Comparison of ENCODE assay signal across 21 cellular contexts in genomic region chr10:87646920-87647319, GRCh38. TPM values are rescaled to one million over a fixed set of nuclear protein-coding genes. Genes with fewer than 3 reads are reported as not detected.
DNase-seq lines count a peak whose midpoint lies in the region; ATAC-seq and TF ChIP-seq lines count a peak whose summit lies in the region.
"Had no signal": no experiment of that assay in that cellular context is flagged by ENCODE, and none has a peak within 500 bp of the region (broad histone marks: within the 10 kb centered on the region; RNA-seq: fewer than 3 reads in every experiment).

No MANE protein-coding gene starts in this region.

- ATAC-seq in activated CD8-positive, alpha-beta T cell treated with anti-CD3 and anti-CD28 coated beads for 36 hours, result peak; percentile 80
- no peak for ATAC-seq in activated CD8-positive, alpha-beta T cell treated with anti-CD3 and anti-CD28 coated beads, Interleukin-2, amount 10 ng/mL, durations not matched to agents 7 days and 5 days
- peak; percentile 82 for ATAC-seq in activated naive CD8-positive, alpha-beta T cell treated with anti-CD3 and anti-CD28 coated beads, Interleukin-2, amount 50 U/mL, for 24 hours
- ATAC-seq in stimulated activated effector memory CD8-positive, alpha-beta T cell treated with anti-CD3 and anti-CD28 coated beads, Interleukin-12 subunit alpha, Interleukin-12 subunit beta, amount 100 ng/mL, for 72 hours, result peak; percentile 88
- no peak for ATAC-seq in foreskin keratinocyte
- ATAC-seq: Panc1 had no signal

- H3F3A ChIP-seq in MM.1S (ENCODE audit: insufficient read depth, low read length), result no peaks in the 10 kb centered on the region

- H3K4me2 ChIP-seq in MM.1S (ENCODE audit: low read depth, low read length), result no peak overlapping the region
- H3K4me2 ChIP-seq: BLaER1, KMS-11 had no signal

- H3K9ac ChIP-seq in MM.1S (ENCODE audit: low read length), result no peak overlapping the region
- H3K9ac ChIP-seq: BLaER1, KMS-11 had no signal

- H3K9me3 ChIP-seq in MM.1S (replicated peaks; ENCODE audit: insufficient read depth, low read length), result no peaks in the 10 kb centered on the region
- H3K9me3 ChIP-seq: BLaER1, sigmoid colon, vagina had no signal

- DNase-seq in activated CD8-positive, alpha-beta T cell treated with anti-CD3 and anti-CD28 coated beads for 36 hours, result peak; percentile 41
- no peak for DNase-seq in activated CD8-positive, alpha-beta T cell treated with anti-CD3 and anti-CD28 coated beads, Interleukin-2, amount 10 ng/mL, durations not matched to agents 7 days and 5 days
- DNase-seq in MM.1S (peak; percentile 42), foreskin keratinocyte (no peak), NCI-H1694 (lab: John Stamatoyannopoulos, UW) (no peak), NCI-H69 (lab: John Stamatoyannopoulos, UW) (no peak)
- DNase-seq in activated naive CD8-positive, alpha-beta T cell treated with anti-CD3 and anti-CD28 coated beads, Interleukin-2, amount 50 U/mL, for 24 hours, result no peak
- DNase-seq in stimulated activated effector memory CD8-positive, alpha-beta T cell treated with anti-CD3 and anti-CD28 coated beads, Interleukin-12 subunit alpha, Interleukin-12 subunit beta, amount 100 ng/mL, for 72 hours (ENCODE audit: low spot score in 2 of 2), result no peak
- DNase-seq: Calu3; cerebellar nuclear complex; H7; NCI-H1436 treated with DMSO at 0.1 percent for 48 hours; NCI-H524 treated with DMSO at 0.1 percent for 48 hours; sigmoid colon; stimulated activated CD8-positive, alpha-beta memory T cell treated with anti-CD3 and anti-CD28 coated beads, Interleukin-4, amount 100 ng/mL, for 48 hours; T-helper 1 cell had no signal

- H3K4me3 Mint-ChIP-seq in activated CD8-positive, alpha-beta T cell treated with anti-CD3 and anti-CD28 coated beads for 36 hours, result no peak overlapping the region
- H3K4me3 Mint-ChIP-seq in activated CD8-positive, alpha-beta T cell treated with anti-CD3 and anti-CD28 coated beads, Interleukin-2, amount 10 ng/mL, durations not matched to agents 7 days and 5 days, result no peak overlapping the region
- H3K4me3 Mint-ChIP-seq in activated naive CD8-positive, alpha-beta T cell treated with anti-CD3 and anti-CD28 coated beads, Interleukin-2, amount 50 U/mL, for 24 hours, result no peak overlapping the region
- no peak overlapping the region for H3K4me3 Mint-ChIP-seq in stimulated activated effector memory CD8-positive, alpha-beta T cell treated with anti-CD3 and anti-CD28 coated beads, Interleukin-12 subunit alpha, Interleukin-12 subunit beta, amount 100 ng/mL, for 72 hours
- H3K4me3 Mint-ChIP-seq: memory B cell had no signal

- H3K9me2 ChIP-seq in MM.1S (replicated peaks; ENCODE audit: insufficient read depth, low read length), result no peaks in the 10 kb centered on the region

- no peak overlapping the region for H3K4me3 ChIP-seq in MM.1S (ENCODE audit: low read length)
- H3K4me3 ChIP-seq: BLaER1, sigmoid colon, vagina had no signal

- H3K27me3 ChIP-seq in MM.1S (replicated peaks; ENCODE audit: insufficient read depth, low read length) (no peaks in the 10 kb centered on the region), foreskin keratinocyte (no peaks in the 10 kb centered on the region)
- H3K27me3 ChIP-seq: BLaER1, sigmoid colon, vagina had no signal

- intact Hi-C loops in activated CD8-positive, alpha-beta T cell treated with anti-CD3 and anti-CD28 coated beads for 36 hours (cut with micrococcal nuclease), result no loop called here

- H3K27ac Mint-ChIP-seq in activated CD8-positive, alpha-beta T cell treated with anti-CD3 and anti-CD28 coated beads for 36 hours, result peak overlapping the region; percentile 68
- no peak overlapping the region for H3K27ac Mint-ChIP-seq in activated CD8-positive, alpha-beta T cell treated with anti-CD3 and anti-CD28 coated beads, Interleukin-2, amount 10 ng/mL, durations not matched to agents 7 days and 5 days
- peak overlapping the region; percentile 48 for H3K27ac Mint-ChIP-seq in activated naive CD8-positive, alpha-beta T cell treated with anti-CD3 and anti-CD28 coated beads, Interleukin-2, amount 50 U/mL, for 24 hours
- H3K27ac Mint-ChIP-seq in stimulated activated effector memory CD8-positive, alpha-beta T cell treated with anti-CD3 and anti-CD28 coated beads, Interleukin-12 subunit alpha, Interleukin-12 subunit beta, amount 100 ng/mL, for 72 hours, result no peak overlapping the region
- H3K27ac Mint-ChIP-seq: memory B cell had no signal

- peaks cover 4% of the 10 kb centered on the region for H3K36me3 Mint-ChIP-seq in activated CD8-positive, alpha-beta T cell treated with anti-CD3 and anti-CD28 coated beads for 36 hours (ENCODE audit: low read depth)
- H3K36me3 Mint-ChIP-seq in activated CD8-positive, alpha-beta T cell treated with anti-CD3 and anti-CD28 coated beads, Interleukin-2, amount 10 ng/mL, durations not matched to agents 7 days and 5 days (ENCODE audit: low read depth), result no peaks in the 10 kb centered on the region
- H3K36me3 Mint-ChIP-seq in activated naive CD8-positive, alpha-beta T cell treated with anti-CD3 and anti-CD28 coated beads, Interleukin-2, amount 50 U/mL, for 24 hours (ENCODE audit: low read depth), result no peaks in the 10 kb centered on the region
- no peaks in the 10 kb centered on the region for H3K36me3 Mint-ChIP-seq in stimulated activated effector memory CD8-positive, alpha-beta T cell treated with anti-CD3 and anti-CD28 coated beads, Interleukin-12 subunit alpha, Interleukin-12 subunit beta, amount 100 ng/mL, for 72 hours
- H3K36me3 Mint-ChIP-seq: memory B cell had no signal

- POLR2A ChIA-PET in activated CD8-positive, alpha-beta T cell treated with anti-CD3 and anti-CD28 coated beads for 36 hours (lab: Charles Lee), result no interaction called here
- POLR2A ChIA-PET in activated CD8-positive, alpha-beta T cell treated with anti-CD3 and anti-CD28 coated beads, Interleukin-2, amount 10 ng/mL, durations not matched to agents 7 days and 5 days (lab: Charles Lee), result no interaction called here

- peaks cover 20% of the 10 kb centered on the region for H3K4me1 Mint-ChIP-seq in activated CD8-positive, alpha-beta T cell treated with anti-CD3 and anti-CD28 coated beads for 36 hours (ENCODE audit: low read depth)
- H3K4me1 Mint-ChIP-seq in activated CD8-positive, alpha-beta T cell treated with anti-CD3 and anti-CD28 coated beads, Interleukin-2, amount 10 ng/mL, durations not matched to agents 7 days and 5 days (ENCODE audit: low read depth), result no peaks in the 10 kb centered on the region
- H3K4me1 Mint-ChIP-seq in activated naive CD8-positive, alpha-beta T cell treated with anti-CD3 and anti-CD28 coated beads, Interleukin-2, amount 50 U/mL, for 24 hours, result peaks cover 24% of the 10 kb centered on the region
- H3K4me1 Mint-ChIP-seq in stimulated activated effector memory CD8-positive, alpha-beta T cell treated with anti-CD3 and anti-CD28 coated beads, Interleukin-12 subunit alpha, Interleukin-12 subunit beta, amount 100 ng/mL, for 72 hours, result peaks cover 6% of the 10 kb centered on the region
- H3K4me1 Mint-ChIP-seq: memory B cell had no signal

- no peak for TF ChIP-seq CTCF in activated CD8-positive, alpha-beta T cell treated with anti-CD3 and anti-CD28 coated beads for 36 hours (IDR thresholded peaks at IDR 0.05)
- TF ChIP-seq CTCF in MM.1S (IDR thresholded peaks at IDR 0.05; ENCODE audit: low read length), result no peak
- no peak for TF ChIP-seq CTCF in foreskin keratinocyte (conservative IDR thresholded peaks at IDR 0.05)

- no peaks in the 10 kb centered on the region for H3K27me3 Mint-ChIP-seq in activated CD8-positive, alpha-beta T cell treated with anti-CD3 and anti-CD28 coated beads for 36 hours
- H3K27me3 Mint-ChIP-seq in activated CD8-positive, alpha-beta T cell treated with anti-CD3 and anti-CD28 coated beads, Interleukin-2, amount 10 ng/mL, durations not matched to agents 7 days and 5 days (ENCODE audit: low read depth), result peaks cover 3% of the 10 kb centered on the region
- peaks cover 6% of the 10 kb centered on the region for H3K27me3 Mint-ChIP-seq in activated naive CD8-positive, alpha-beta T cell treated with anti-CD3 and anti-CD28 coated beads, Interleukin-2, amount 50 U/mL, for 24 hours

- no peaks in the 10 kb centered on the region for H3K36me3 ChIP-seq in MM.1S (replicated peaks; ENCODE audit: insufficient read depth, low read length)
- H3K36me3 ChIP-seq: BLaER1, sigmoid colon, vagina had no signal

- H3K4me1 ChIP-seq in MM.1S (ENCODE audit: low read length) (peaks cover 15% of the 10 kb centered on the region), foreskin keratinocyte (no peaks in the 10 kb centered on the region)
- H3K4me1 ChIP-seq: BLaER1, sigmoid colon, vagina had no signal

- CTCF ChIA-PET in activated CD8-positive, alpha-beta T cell treated with anti-CD3 and anti-CD28 coated beads for 36 hours (lab: Charles Lee), result no interaction called here
- CTCF ChIA-PET in activated CD8-positive, alpha-beta T cell treated with anti-CD3 and anti-CD28 coated beads, Interleukin-2, amount 10 ng/mL, durations not matched to agents 7 days and 5 days (lab: Charles Lee), result no interaction called here

- H3K9me3 Mint-ChIP-seq in activated CD8-positive, alpha-beta T cell treated with anti-CD3 and anti-CD28 coated beads for 36 hours, result peaks cover 13% of the 10 kb centered on the region
- no peaks in the 10 kb centered on the region for H3K9me3 Mint-ChIP-seq in activated CD8-positive, alpha-beta T cell treated with anti-CD3 and anti-CD28 coated beads, Interleukin-2, amount 10 ng/mL, durations not matched to agents 7 days and 5 days (ENCODE audit: insufficient read depth)
- H3K9me3 Mint-ChIP-seq in activated naive CD8-positive, alpha-beta T cell treated with anti-CD3 and anti-CD28 coated beads, Interleukin-2, amount 50 U/mL, for 24 hours, result peaks cover 5% of the 10 kb centered on the region
- H3K9me3 Mint-ChIP-seq in stimulated activated effector memory CD8-positive, alpha-beta T cell treated with anti-CD3 and anti-CD28 coated beads, Interleukin-12 subunit alpha, Interleukin-12 subunit beta, amount 100 ng/mL, for 72 hours, result no peaks in the 10 kb centered on the region

- H4K20me1 ChIP-seq in MM.1S (ENCODE audit: insufficient read depth, low read length), result no peaks in the 10 kb centered on the region
- H4K20me1 ChIP-seq: BLaER1 had no signal

- H2AFZ ChIP-seq in MM.1S (ENCODE audit: low read length), result no peak overlapping the region

- H3K27ac ChIP-seq in MM.1S (ENCODE audit: low read length) (no peak overlapping the region), foreskin keratinocyte (no peak overlapping the region)
- H3K27ac ChIP-seq: BLaER1, KMS-11, sigmoid colon, vagina had no signal

- no peaks in the 10 kb centered on the region for H3K79me2 ChIP-seq in MM.1S (ENCODE audit: low read length)

RNA-seq across cellular contexts. Expression of gene PAPSS2, which starts 12.8 kb away (rescaled TPM):
- total RNA-seq in activated CD8-positive, alpha-beta T cell treated with anti-CD3 and anti-CD28 coated beads for 36 hours, result under 1 TPM; 0.14 to 0.20 TPM
- total RNA-seq in activated CD8-positive, alpha-beta T cell treated with anti-CD3 and anti-CD28 coated beads, Interleukin-2, amount 10 ng/mL, durations not matched to agents 7 days and 5 days, result under 1 TPM in 1 of 2 experiments, not detected in 1; 0.08 TPM
- total RNA-seq in foreskin keratinocyte, result 2.3 and 4.1 TPM in 2 replicates
- polyA plus RNA-seq in foreskin keratinocyte, result 1.0 and 1.7 TPM in 2 replicates

Comparison
In these comparisons a context has a peak if more than half of its experiments do, and no peak if none do; other contexts are left out.
1. ATAC-seq: peak in activated CD8-positive, alpha-beta T cell treated with anti-CD3 and anti-CD28 coated beads for 36 hours (single experiment), activated naive CD8-positive, alpha-beta T cell treated with anti-CD3 and anti-CD28 coated beads, Interleukin-2, amount 50 U/mL, for 24 hours (single experiment) and stimulated activated effector memory CD8-positive, alpha-beta T cell treated with anti-CD3 and anti-CD28 coated beads, Interleukin-12 subunit alpha, Interleukin-12 subunit beta, amount 100 ng/mL, for 72 hours (single experiment); none in activated CD8-positive, alpha-beta T cell treated with anti-CD3 and anti-CD28 coated beads, Interleukin-2, amount 10 ng/mL, durations not matched to agents 7 days and 5 days (single experiment) and foreskin keratinocyte (single experiment).
2. DNase-seq: peak in activated CD8-positive, alpha-beta T cell treated with anti-CD3 and anti-CD28 coated beads for 36 hours (single experiment) and MM.1S (single experiment); none in activated CD8-positive, alpha-beta T cell treated with anti-CD3 and anti-CD28 coated beads, Interleukin-2, amount 10 ng/mL, durations not matched to agents 7 days and 5 days (single experiment), activated naive CD8-positive, alpha-beta T cell treated with anti-CD3 and anti-CD28 coated beads, Interleukin-2, amount 50 U/mL, for 24 hours (single experiment), stimulated activated effector memory CD8-positive, alpha-beta T cell treated with anti-CD3 and anti-CD28 coated beads, Interleukin-12 subunit alpha, Interleukin-12 subunit beta, amount 100 ng/mL, for 72 hours (0 of 2), foreskin keratinocyte (0 of 2), NCI-H1694 (single experiment) and NCI-H69 (single experiment).
3. H3K27ac Mint-ChIP-seq: peak in activated CD8-positive, alpha-beta T cell treated with anti-CD3 and anti-CD28 coated beads for 36 hours (single experiment) and activated naive CD8-positive, alpha-beta T cell treated with anti-CD3 and anti-CD28 coated beads, Interleukin-2, amount 50 U/mL, for 24 hours (single experiment); none in activated CD8-positive, alpha-beta T cell treated with anti-CD3 and anti-CD28 coated beads, Interleukin-2, amount 10 ng/mL, durations not matched to agents 7 days and 5 days (single experiment) and stimulated activated effector memory CD8-positive, alpha-beta T cell treated with anti-CD3 and anti-CD28 coated beads, Interleukin-12 subunit alpha, Interleukin-12 subunit beta, amount 100 ng/mL, for 72 hours (single experiment).